ENCODE assay signal across 2 cellular contexts in the genomic region with DNA sequence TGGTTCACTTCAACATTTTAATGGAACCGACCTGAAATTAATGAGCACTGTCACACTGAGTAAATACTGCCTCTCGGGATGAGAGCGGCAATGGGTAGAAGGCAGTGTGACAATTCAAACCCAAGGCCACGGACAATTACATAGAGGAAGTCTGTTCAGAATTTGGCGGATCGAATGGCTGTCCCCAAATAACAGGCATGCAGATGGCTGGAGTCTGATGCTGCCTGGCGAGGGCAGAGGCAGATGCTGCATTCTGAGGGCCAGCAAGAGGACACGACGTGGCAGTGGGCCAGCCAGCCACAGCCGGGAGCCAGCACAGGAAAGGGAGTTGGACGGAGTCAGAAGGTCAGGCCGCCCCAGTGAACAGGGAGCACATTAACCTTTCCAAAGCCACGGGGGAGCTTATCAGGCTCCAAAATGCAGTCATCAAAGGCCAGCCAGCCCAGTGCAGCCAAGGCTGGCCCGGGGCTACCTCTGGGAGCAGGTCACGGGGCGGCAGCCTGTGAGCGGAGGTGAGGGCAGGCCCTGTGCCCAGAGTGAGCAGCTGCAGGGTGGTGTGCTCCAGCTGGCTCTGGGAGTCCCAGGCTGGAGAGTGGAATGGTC.
TF ChIP-seq lines count a peak whose summit lies in the region.

No MANE protein-coding gene starts in this region.

TF ChIP-seq in liver, 16 proteins besides CTCF, POLR2A, EP300 and RAD21 (continued from another document):
- TF ChIP-seq EGR1 (IDR thresholded peaks at IDR 0.05; ENCODE audit: low read depth in 2 of 2): no peak
- TF ChIP-seq HNF4A (conservative IDR thresholded peaks at IDR 0.05): peak; percentile 59 to 66
- TF ChIP-seq NR2F2 (IDR thresholded peaks at IDR 0.05): peak; percentile 98
- TF ChIP-seq RXRA (IDR thresholded peaks at IDR 0.05): peak; percentile 88 to 96
- TF ChIP-seq FOXA2 (IDR thresholded peaks at IDR 0.05): no peak
- peak; percentile 29 for TF ChIP-seq YY1 (IDR thresholded peaks at IDR 0.05)
- TF ChIP-seq JUND (IDR thresholded peaks at IDR 0.05): peak in 1 of 2 donors; percentile 23
- TF ChIP-seq GABPA (IDR thresholded peaks at IDR 0.05 in 1 of 2, conservative IDR thresholded peaks at IDR 0.05 in 1 of 2): no peak

TF ChIP-seq in WTC11, 78 proteins besides CTCF, POLR2A, EP300 and RAD21 (continued from another document):
- TF ChIP-seq, protein P1, sequence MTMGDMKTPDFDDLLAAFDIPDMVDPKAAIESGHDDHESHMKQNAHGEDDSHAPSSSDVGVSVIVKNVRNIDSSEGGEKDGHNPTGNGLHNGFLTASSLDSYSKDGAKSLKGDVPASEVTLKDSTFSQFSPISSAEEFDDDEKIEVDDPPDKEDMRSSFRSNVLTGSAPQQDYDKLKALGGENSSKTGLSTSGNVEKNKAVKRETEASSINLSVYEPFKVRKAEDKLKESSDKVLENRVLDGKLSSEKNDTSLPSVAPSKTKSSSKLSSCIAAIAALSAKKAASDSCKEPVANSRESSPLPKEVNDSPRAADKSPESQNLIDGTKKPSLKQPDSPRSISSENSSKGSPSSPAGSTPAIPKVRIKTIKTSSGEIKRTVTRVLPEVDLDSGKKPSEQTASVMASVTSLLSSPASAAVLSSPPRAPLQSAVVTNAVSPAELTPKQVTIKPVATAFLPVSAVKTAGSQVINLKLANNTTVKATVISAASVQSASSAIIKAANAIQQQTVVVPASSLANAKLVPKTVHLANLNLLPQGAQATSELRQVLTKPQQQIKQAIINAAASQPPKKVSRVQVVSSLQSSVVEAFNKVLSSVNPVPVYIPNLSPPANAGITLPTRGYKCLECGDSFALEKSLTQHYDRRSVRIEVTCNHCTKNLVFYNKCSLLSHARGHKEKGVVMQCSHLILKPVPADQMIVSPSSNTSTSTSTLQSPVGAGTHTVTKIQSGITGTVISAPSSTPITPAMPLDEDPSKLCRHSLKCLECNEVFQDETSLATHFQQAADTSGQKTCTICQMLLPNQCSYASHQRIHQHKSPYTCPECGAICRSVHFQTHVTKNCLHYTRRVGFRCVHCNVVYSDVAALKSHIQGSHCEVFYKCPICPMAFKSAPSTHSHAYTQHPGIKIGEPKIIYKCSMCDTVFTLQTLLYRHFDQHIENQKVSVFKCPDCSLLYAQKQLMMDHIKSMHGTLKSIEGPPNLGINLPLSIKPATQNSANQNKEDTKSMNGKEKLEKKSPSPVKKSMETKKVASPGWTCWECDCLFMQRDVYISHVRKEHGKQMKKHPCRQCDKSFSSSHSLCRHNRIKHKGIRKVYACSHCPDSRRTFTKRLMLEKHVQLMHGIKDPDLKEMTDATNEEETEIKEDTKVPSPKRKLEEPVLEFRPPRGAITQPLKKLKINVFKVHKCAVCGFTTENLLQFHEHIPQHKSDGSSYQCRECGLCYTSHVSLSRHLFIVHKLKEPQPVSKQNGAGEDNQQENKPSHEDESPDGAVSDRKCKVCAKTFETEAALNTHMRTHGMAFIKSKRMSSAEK (CRISPR knock-in tag; IDR thresholded peaks at IDR 0.05; ENCODE audit: borderline replicate concordance): no peak
